Comparison of ENCODE assay signal across 22 cellular contexts in the genomic region with DNA sequence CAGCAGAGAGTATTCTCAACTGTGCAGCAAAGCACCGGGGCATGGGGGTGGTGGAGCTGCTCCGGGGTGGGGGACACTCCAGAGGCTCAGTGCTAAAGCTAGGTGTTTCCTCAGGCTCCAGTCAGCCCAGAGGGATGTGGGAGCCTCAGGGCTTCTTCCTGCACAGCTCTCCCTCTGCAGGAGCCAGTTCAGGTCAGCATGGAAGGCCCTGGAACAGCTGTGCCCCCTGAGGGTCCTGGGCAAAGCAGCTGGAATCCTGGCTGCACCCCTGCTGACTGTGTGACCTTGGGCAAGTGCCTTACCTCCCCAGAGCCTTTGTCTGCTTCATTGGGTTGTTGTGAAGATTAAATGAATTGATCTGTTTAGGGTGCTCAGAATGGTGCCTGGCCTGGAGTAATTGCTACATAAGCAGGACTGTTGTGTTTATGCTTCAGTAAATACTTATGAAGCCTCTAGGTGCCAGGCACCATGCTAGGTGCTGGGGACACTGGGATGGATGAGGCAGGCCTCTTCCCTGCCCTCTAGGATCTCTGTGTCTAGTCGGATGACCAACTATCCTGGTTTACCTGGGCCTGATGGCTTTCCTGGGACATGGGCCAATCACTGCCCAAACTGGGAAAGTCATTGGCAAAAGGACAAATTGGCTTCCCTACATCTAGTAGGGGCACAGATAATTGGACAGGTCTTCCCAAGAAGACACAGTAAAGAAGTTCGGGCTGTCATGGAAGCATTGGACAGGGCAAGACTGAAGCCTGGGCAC.
DNase-seq lines count a peak whose midpoint lies in the region; ATAC-seq and TF ChIP-seq lines count a peak whose summit lies in the region.
"Had no signal": no experiment of that assay in that cellular context is flagged by ENCODE, and none has a peak within 500 bp of the region (broad histone marks: within the 10 kb centered on the region; RNA-seq: fewer than 3 reads in every experiment).

No MANE protein-coding gene starts in this region.

- no peaks in the 10 kb centered on the region for H3K36me3 Mint-ChIP-seq in activated T-helper 17 cell treated with anti-CD3 and anti-CD28 coated beads, Interleukin-2, amount 50 U/mL, for 72 hours (ENCODE audit: low read depth)
- H3K36me3 Mint-ChIP-seq: activated naive CD4-positive, alpha-beta T cell treated with anti-CD3 and anti-CD28 coated beads, Interleukin-2, amount 50 U/mL, for 24 hours had no signal

- DNase-seq in left ventricle myocardium superior: no peak
- no peak for DNase-seq in cardiac septum (ENCODE audit: low spot score)
- DNase-seq in left lung: no peak
- DNase-seq in MM.1S: no peak
- no peak for DNase-seq in GM13976 (ENCODE audit: low spot score)
- no peak for DNase-seq in DMS53 treated with DMSO at 0.1 percent for 48 hours (lab: John Stamatoyannopoulos, UW; ENCODE audit: unreplicated experiment)
- no peak for DNase-seq in activated CD4-positive, alpha-beta T cell treated with anti-CD3 and anti-CD28 coated beads for 1 hour
- DNase-seq: activated T-cell treated with anti-CD3 and anti-CD28 coated beads, Interleukin-2, amount 50 U/mL, for 48 hours; KG1; left colon; MV-4-11; NCI-H187; occipital lobe; Peyer's patch; stimulated activated CD4-positive, alpha-beta T cell treated with anti-CD3 and anti-CD28 coated beads, Interleukin-12 subunit alpha, Interleukin-12 subunit beta, amount 100 ng/mL, for 4 hours; uterus had no signal

- H3F3A ChIP-seq in MM.1S (ENCODE audit: insufficient read depth, low read length): no peaks in the 10 kb centered on the region

- TF ChIP-seq CTCF in left lung (IDR thresholded peaks at IDR 0.05) (no peak), MM.1S (IDR thresholded peaks at IDR 0.05; ENCODE audit: low read length) (no peak), GM13976 (IDR thresholded peaks at IDR 0.05; ENCODE audit: borderline replicate concordance, control extremely low read depth, extremely low read depth, insufficient read depth, missing control alignments) (no peak)

- no peak overlapping the region for H3K9ac ChIP-seq in MM.1S (ENCODE audit: low read length)
- H3K9ac ChIP-seq: BLaER1 treated with 17β-estradiol and CSF1 and Interleukin-3, amounts not matched to agents 10 nM and 100 nM had no signal

- H3K9me2 ChIP-seq in MM.1S (replicated peaks; ENCODE audit: insufficient read depth, low read length): no peaks in the 10 kb centered on the region

- H4K20me1 ChIP-seq in MM.1S (ENCODE audit: insufficient read depth, low read length): no peaks in the 10 kb centered on the region

- no peaks in the 10 kb centered on the region for H3K27me3 Mint-ChIP-seq in activated T-helper 17 cell treated with anti-CD3 and anti-CD28 coated beads, Interleukin-2, amount 50 U/mL, for 72 hours
- H3K27me3 Mint-ChIP-seq: activated naive CD4-positive, alpha-beta T cell treated with anti-CD3 and anti-CD28 coated beads, Interleukin-2, amount 50 U/mL, for 24 hours had no signal

- H3K4me3 ChIP-seq in left lung: no peak overlapping the region
- no peak overlapping the region for H3K4me3 ChIP-seq in MM.1S (ENCODE audit: low read length)
- H3K4me3 ChIP-seq: ascending aorta; BLaER1 treated with 17β-estradiol and CSF1 and Interleukin-3, amounts not matched to agents 10 nM and 100 nM; Peyer's patch; SK-N-MC; uterus had no signal

- no peaks in the 10 kb centered on the region for H3K36me3 ChIP-seq in left lung
- H3K36me3 ChIP-seq in MM.1S (replicated peaks; ENCODE audit: insufficient read depth, low read length): no peaks in the 10 kb centered on the region
- H3K36me3 ChIP-seq: ascending aorta; BLaER1 treated with 17β-estradiol and CSF1 and Interleukin-3, amounts not matched to agents 10 nM and 100 nM; Peyer's patch; uterus had no signal

- H3K27me3 ChIP-seq in left lung: no peaks in the 10 kb centered on the region
- no peaks in the 10 kb centered on the region for H3K27me3 ChIP-seq in MM.1S (replicated peaks; ENCODE audit: insufficient read depth, low read length)
- H3K27me3 ChIP-seq: ascending aorta; BLaER1 treated with 17β-estradiol and CSF1 and Interleukin-3, amounts not matched to agents 10 nM and 100 nM; Peyer's patch; uterus had no signal

- H3K9me3 ChIP-seq in left lung: no peaks in the 10 kb centered on the region
- H3K9me3 ChIP-seq in MM.1S (replicated peaks; ENCODE audit: insufficient read depth, low read length): no peaks in the 10 kb centered on the region
- H3K9me3 ChIP-seq: ascending aorta; BLaER1 treated with 17β-estradiol and CSF1 and Interleukin-3, amounts not matched to agents 10 nM and 100 nM; Peyer's patch; uterus had no signal

- H3K79me2 ChIP-seq in MM.1S (ENCODE audit: low read length): no peaks in the 10 kb centered on the region

- in situ Hi-C loops in GM13976 (cut with MboI; ENCODE audit: low sequenced_read_pairs, unreplicated experiment): no loop called here

- ATAC-seq in left ventricle myocardium superior (peak; percentile 60), left lung (no peak)
- no peak for ATAC-seq in activated T-helper 17 cell treated with anti-CD3 and anti-CD28 coated beads, Interleukin-2, amount 50 U/mL, for 72 hours (replicated peaks)
- ATAC-seq: activated CD4-positive, CD25-positive, alpha-beta regulatory T cell treated with anti-CD3 and anti-CD28 coated beads, Interleukin-2, amount 50 U/mL, for 24 hours; left colon had no signal

- peak overlapping the region; percentile 39 to 58 for H3K27ac ChIP-seq in left lung
- no peak overlapping the region for H3K27ac ChIP-seq in MM.1S (ENCODE audit: low read length)
- H3K27ac ChIP-seq: ascending aorta; BLaER1 treated with 17β-estradiol and CSF1 and Interleukin-3, amounts not matched to agents 10 nM and 100 nM; Peyer's patch; SK-N-MC; uterus had no signal

- H2AFZ ChIP-seq in MM.1S (ENCODE audit: low read length): no peak overlapping the region

- H3K4me2 ChIP-seq in MM.1S (ENCODE audit: low read depth, low read length): no peak overlapping the region
- H3K4me2 ChIP-seq: BLaER1 treated with 17β-estradiol and CSF1 and Interleukin-3, amounts not matched to agents 10 nM and 100 nM had no signal

- H3K4me1 ChIP-seq in left lung (no peaks in the 10 kb centered on the region), MM.1S (ENCODE audit: low read length) (no peaks in the 10 kb centered on the region)
- H3K4me1 ChIP-seq: ascending aorta, Peyer's patch, uterus had no signal

- intact Hi-C loops in left ventricle myocardium superior (cut with micrococcal nuclease) (loop anchor here (10.0 kb wide), 1 partner anchor 65 kb away; no protein-coding TSS in a partner anchor), cardiac septum (cut with DNase I) (loop anchor here (1.0 kb wide), 1 partner anchor 36 kb away; no protein-coding TSS in a partner anchor), left lung (cut with DNase I) (loop anchor here in 1 of 2 donors (10.0 kb wide), 1 partner anchor 65 kb away; no protein-coding TSS in a partner anchor)

- H3K4me3 Mint-ChIP-seq in activated T-helper 17 cell treated with anti-CD3 and anti-CD28 coated beads, Interleukin-2, amount 50 U/mL, for 72 hours: no peak overlapping the region
- H3K4me3 Mint-ChIP-seq: activated naive CD4-positive, alpha-beta T cell treated with anti-CD3 and anti-CD28 coated beads, Interleukin-2, amount 50 U/mL, for 24 hours had no signal

- no peaks in the 10 kb centered on the region for H3K4me1 Mint-ChIP-seq in activated T-helper 17 cell treated with anti-CD3 and anti-CD28 coated beads, Interleukin-2, amount 50 U/mL, for 72 hours
- H3K4me1 Mint-ChIP-seq: activated naive CD4-positive, alpha-beta T cell treated with anti-CD3 and anti-CD28 coated beads, Interleukin-2, amount 50 U/mL, for 24 hours had no signal

- H3K27ac Mint-ChIP-seq in activated T-helper 17 cell treated with anti-CD3 and anti-CD28 coated beads, Interleukin-2, amount 50 U/mL, for 72 hours: peak overlapping the region; percentile 8
- H3K27ac Mint-ChIP-seq: activated naive CD4-positive, alpha-beta T cell treated with anti-CD3 and anti-CD28 coated beads, Interleukin-2, amount 50 U/mL, for 24 hours had no signal

- no peaks in the 10 kb centered on the region for H3K9me3 Mint-ChIP-seq in activated T-helper 17 cell treated with anti-CD3 and anti-CD28 coated beads, Interleukin-2, amount 50 U/mL, for 72 hours
- H3K9me3 Mint-ChIP-seq: activated naive CD4-positive, alpha-beta T cell treated with anti-CD3 and anti-CD28 coated beads, Interleukin-2, amount 50 U/mL, for 24 hours had no signal
